Comparison of ENCODE assay signal across 18 cellular contexts in the genomic region with DNA sequence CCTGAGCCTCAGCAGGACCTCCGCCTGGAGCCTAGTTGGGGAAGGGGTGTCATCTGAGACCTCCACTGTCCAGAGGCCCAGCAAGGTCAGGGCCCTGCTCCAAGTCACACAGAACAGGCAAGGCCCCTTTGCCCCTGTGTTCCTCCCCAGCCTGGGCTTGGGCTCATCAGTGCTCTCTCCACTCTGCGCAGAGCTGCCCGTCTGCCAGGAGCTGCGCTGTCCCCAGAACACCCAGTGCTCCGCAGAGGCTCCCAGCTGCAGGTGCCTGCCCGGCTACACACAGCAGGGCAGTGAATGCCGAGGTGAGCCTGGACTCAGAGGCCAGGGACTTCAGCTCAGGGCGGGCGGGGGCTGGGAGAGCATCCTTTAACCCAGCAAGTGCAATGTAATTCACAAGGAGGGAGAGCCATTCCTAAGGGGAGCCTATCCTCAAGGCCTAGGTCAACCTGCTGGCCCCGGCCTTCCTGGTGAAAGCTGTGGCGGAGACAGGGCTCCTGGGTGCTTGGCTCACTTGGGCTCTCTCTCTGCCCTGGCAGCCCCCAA. TPM values are rescaled to one million over a fixed set of nuclear protein-coding genes. Genes with fewer than 3 reads are reported as not detected.
DNase-seq lines count a peak whose midpoint lies in the region; ATAC-seq and TF ChIP-seq lines count a peak whose summit lies in the region.
"Had no signal": no experiment of that assay in that cellular context is flagged by ENCODE, and none has a peak within 500 bp of the region (broad histone marks: within the 10 kb centered on the region; RNA-seq: fewer than 3 reads in every experiment).

No MANE protein-coding gene starts in this region.

- no peak overlapping the region for H3K27ac ChIP-seq in SK-N-SH (ENCODE audit: low read depth in 2 of 2, low read length in 1 of 2)
- H3K27ac ChIP-seq in HCT116 (ENCODE audit: low read depth, low read length), result no peak overlapping the region
- H3K27ac ChIP-seq in mammary epithelial cell (ENCODE audit: insufficient read depth, low read depth, low read length), result no peak overlapping the region
- H3K27ac ChIP-seq: GM23248 had no signal

- TF ChIP-seq POLR2A in HCT116 (IDR thresholded peaks at IDR 0.05; ENCODE audit: borderline replicate concordance, extremely low read depth, insufficient read depth, insufficient read length), result no peak

- 100% methylated on average over 1 of the region's 11 CpGs for WGBS in SK-N-SH (ENCODE audit: low lambda C conversion rate)
- 92% methylated on average over 2 of the region's 11 CpGs for WGBS in mammary epithelial cell (ENCODE audit: low coverage, missing lambda C conversion rate)

- H3K36me3 ChIP-seq in SK-N-SH (replicated peaks in 1 of 2; ENCODE audit: control insufficient read depth in 1 of 2, insufficient read depth in 2 of 2, low read length in 1 of 2) (no peaks in the 10 kb centered on the region), HCT116 (ENCODE audit: control insufficient read depth in 1 of 2, insufficient read depth in 2 of 2, low read length in 2 of 2) (no peaks in the 10 kb centered on the region), mammary epithelial cell (ENCODE audit: insufficient read depth, low read length) (no peaks in the 10 kb centered on the region)

- no peaks in the 10 kb centered on the region for H3K79me2 ChIP-seq in SK-N-SH (ENCODE audit: insufficient read depth)
- H3K79me2 ChIP-seq in HCT116 (ENCODE audit: insufficient read depth, low read length), result no peaks in the 10 kb centered on the region
- no peaks in the 10 kb centered on the region for H3K79me2 ChIP-seq in mammary epithelial cell (ENCODE audit: insufficient read depth, low read length)

- no peak overlapping the region for H3K4me3 Mint-ChIP-seq in WTC11
- H3K4me3 Mint-ChIP-seq: CD4-positive, CD25-positive, alpha-beta regulatory T cell had no signal

- peaks cover 2% of the 10 kb centered on the region; the same call in 1 of the 2 replicates for H3K4me1 Mint-ChIP-seq in WTC11
- H3K4me1 Mint-ChIP-seq: CD4-positive, CD25-positive, alpha-beta regulatory T cell; CD8-positive, alpha-beta memory T cell had no signal

- ATAC-seq in SK-N-SH treated with all-trans-retinoic acid at 6 μM for 48 hours (0 out of 3 replicates have a peak, but pooled peaks have one; percentile 9), HCT116 (peak; percentile 34; the same call in 1 of the 2 replicates), WTC11 (peak; percentile 14; the same call in 1 of the 2 replicates), GM19035 (IDR thresholded peaks at IDR 0.05; ENCODE audit: unreplicated experiment) (no peak)
- ATAC-seq: GM12878 had no signal

- no peak for TF ChIP-seq EP300 in SK-N-SH (IDR thresholded peaks at IDR 0.05; ENCODE audit: borderline replicate concordance in 1 of 2, low read depth in 1 of 2, low read length in 1 of 2)

- H3K4me3 ChIP-seq in SK-N-SH (ENCODE audit: low read depth in 2 of 2, low read length in 1 of 2) (no peak overlapping the region), HCT116 (replicated peaks in 1 of 2; ENCODE audit: low read depth in 1 of 2, low read length in 2 of 2) (no peak overlapping the region), mammary epithelial cell (replicated peaks in 1 of 3; ENCODE audit: insufficient read depth in 1 of 3, low read depth in 2 of 3, low read length in 3 of 3) (no peak overlapping the region)
- H3K4me3 ChIP-seq: GM12878, GM23248 had no signal

- H3F3A ChIP-seq in SK-N-SH (replicated peaks; ENCODE audit: insufficient read depth), result no peaks in the 10 kb centered on the region

- H3K4me2 ChIP-seq in SK-N-SH, result no peak overlapping the region
- H3K4me2 ChIP-seq in HCT116 (ENCODE audit: low read length), result no peak overlapping the region
- H3K4me2 ChIP-seq in mammary epithelial cell (ENCODE audit: insufficient read depth, low read depth, low read length), result no peak overlapping the region

- BruUV-seq in HCT116 (replicated peaks; lab: Mats Ljungman, UMichigan), result no TSS peak
- BruUV-seq in mammary epithelial cell (replicated peaks; lab: Mats Ljungman, UMichigan), result no TSS peak

- intact Hi-C loops in HCT116 (cut with micrococcal nuclease), result no loop called here
- intact Hi-C loops in posterior vena cava (cut with DNase I), result no loop called here
- intact Hi-C loops in mammary epithelial cell (cut with micrococcal nuclease), result no loop called here

- no peak overlapping the region for H3K9ac ChIP-seq in SK-N-SH
- H3K9ac ChIP-seq in HCT116 (ENCODE audit: low read length), result no peak overlapping the region
- no peak overlapping the region for H3K9ac ChIP-seq in mammary epithelial cell (ENCODE audit: insufficient read depth, low read length)
- H3K9ac ChIP-seq: GM23248 had no signal

- H3K4me1 ChIP-seq in SK-N-SH (ENCODE audit: control insufficient read depth in 1 of 2, insufficient read depth in 2 of 2, low read depth in 1 of 2, low read length in 1 of 2) (peaks cover 0 to 8% of the 10 kb centered on the region in 2 experiments; a peak in 1 of 4 replicates), HCT116 (ENCODE audit: control insufficient read depth in 1 of 2, insufficient read depth in 2 of 2, low read length in 2 of 2) (peaks cover 3 to 4% of the 10 kb centered on the region in 2 experiments; a peak in 2 of 4 replicates), mammary epithelial cell (ENCODE audit: insufficient read depth, low read length) (no peaks in the 10 kb centered on the region)

- DNase-seq in SK-N-SH (no peak), HCT116 (ENCODE audit: low read depth, low spot score) (no peak), WTC11 (ENCODE audit: low spot score) (no peak), posterior vena cava (ENCODE audit: low spot score) (no peak), mammary epithelial cell (no peak)
- DNase-seq: 8988T; C1 segment of cervical spinal cord; CD4-positive, CD25-positive, alpha-beta regulatory T cell; CD8-positive, alpha-beta memory T cell; DMS 273 treated with DMSO at 0.1 percent for 48 hours; DND-41; EL; GM23248 had no signal

- no peaks in the 10 kb centered on the region; the same call in 1 of the 2 replicates for H3K27me3 Mint-ChIP-seq in WTC11 (ENCODE audit: low read depth)
- H3K27me3 Mint-ChIP-seq: CD4-positive, CD25-positive, alpha-beta regulatory T cell; CD8-positive, alpha-beta memory T cell had no signal

- TF ChIP-seq RAD21 in SK-N-SH (IDR thresholded peaks at IDR 0.05; ENCODE audit: low read length), result no peak
- TF ChIP-seq RAD21 in HCT116 (IDR thresholded peaks at IDR 0.05; ENCODE audit: low read depth), result no peak

- POLR2A ChIA-PET in SK-N-SH (lab: Yijun Ruan, JAX), result interaction anchor here (0.6 kb wide), 1 partner anchor 112 kb away, joined by 4 read pairs; no protein-coding TSS in a partner anchor
- POLR2A ChIA-PET in HCT116 (lab: Charles Lee), result no interaction called here
- POLR2A ChIA-PET in WTC11 (lab: Charles Lee), result no interaction called here

- in situ Hi-C loops in mammary epithelial cell (cut with MboI; ENCODE audit: low sequenced_read_pairs in 2 of 2), result no loop called here

- RAD21 ChIA-PET in HCT116 (lab: Charles Lee; ENCODE audit: low non-redundant PET in 1 of 2, low total read pairs in 2 of 2, uncharacterized antibody in 2 of 2, unreplicated experiment in 2 of 2), result no interaction called here

- no peak overlapping the region for H2AFZ ChIP-seq in SK-N-SH (ENCODE audit: low read depth)
- H2AFZ ChIP-seq in HCT116 (ENCODE audit: low read depth, low read length, poor library complexity, severe bottlenecking), result no peak overlapping the region
- no peak overlapping the region for H2AFZ ChIP-seq in mammary epithelial cell (ENCODE audit: low read depth, low read length)
- H2AFZ ChIP-seq: GM23248 had no signal

- dilution Hi-C loops in mammary epithelial cell (cut with HindIII; ENCODE audit: low sequenced_read_pairs), result no loop called here

- CTCF ChIA-PET in SK-N-SH (lab: Yijun Ruan, JAX) (interaction anchor here (1.4 to 2.3 kb wide), 2 partner anchors 31 to 84 kb away, joined by 3 to 9 read pairs; no protein-coding TSS in a partner anchor), HCT116 (lab: Charles Lee) (no interaction called here), WTC11 (lab: Charles Lee) (interaction anchor here (0.5 to 1.6 kb wide), 3 partner anchors 9 to 118 kb away, joined by 3 to 5 read pairs (median 4); no protein-coding TSS in a partner anchor), mammary epithelial cell (lab: Charles Lee; ENCODE audit: low non-redundant PET) (no interaction called here)

- no peak for TF ChIP-seq CTCF in SK-N-SH (IDR thresholded peaks at IDR 0.05)
- TF ChIP-seq CTCF in HCT116 (IDR thresholded peaks at IDR 0.05 in 2 of 3, conservative IDR thresholded peaks at IDR 0.05 in 1 of 3; ENCODE audit: borderline replicate concordance in 1 of 3, insufficient read depth in 1 of 3, low read depth in 2 of 3, low read length in 2 of 3), result no peak
- TF ChIP-seq CTCF in WTC11 (IDR thresholded peaks at IDR 0.05), result no peak
- no peak for TF ChIP-seq CTCF in mammary epithelial cell (conservative IDR thresholded peaks at IDR 0.05 in 1 of 2, IDR thresholded peaks at IDR 0.05 in 1 of 2; ENCODE audit: extremely low read depth in 1 of 2, insufficient read depth in 1 of 2, low read depth in 1 of 2, low read length in 2 of 2)

- H3K9me3 Mint-ChIP-seq in WTC11, result no peaks in the 10 kb centered on the region
- H3K9me3 Mint-ChIP-seq: CD8-positive, alpha-beta memory T cell had no signal

- no peaks in the 10 kb centered on the region for H4K20me1 ChIP-seq in SK-N-SH (ENCODE audit: insufficient read depth)
- H4K20me1 ChIP-seq in HCT116 (ENCODE audit: insufficient read depth), result no peaks in the 10 kb centered on the region
- H4K20me1 ChIP-seq in mammary epithelial cell (ENCODE audit: insufficient read depth, low read length), result no peaks in the 10 kb centered on the region

- H3K9me3 ChIP-seq in SK-N-SH (no peaks in the 10 kb centered on the region), HCT116 (ENCODE audit: control insufficient read depth in 1 of 2, insufficient read depth in 1 of 2, low read depth in 1 of 2, low read length in 2 of 2) (no peaks in the 10 kb centered on the region), mammary epithelial cell (replicated peaks; ENCODE audit: insufficient read depth, low read length) (no peaks in the 10 kb centered on the region)

- H3K27me3 ChIP-seq in SK-N-SH (ENCODE audit: insufficient read depth), result no peaks in the 10 kb centered on the region
- H3K27me3 ChIP-seq in HCT116 (ENCODE audit: insufficient read depth, low read length), result no peaks in the 10 kb centered on the region
- H3K27me3 ChIP-seq in mammary epithelial cell (ENCODE audit: insufficient read depth, low read length), result no peaks in the 10 kb centered on the region

- no peak overlapping the region for H3K27ac Mint-ChIP-seq in WTC11
- H3K27ac Mint-ChIP-seq: CD4-positive, CD25-positive, alpha-beta regulatory T cell had no signal

- no peaks in the 10 kb centered on the region for H3K9me2 ChIP-seq in SK-N-SH
- H3K9me2 ChIP-seq in HCT116 (ENCODE audit: insufficient read depth), result no peaks in the 10 kb centered on the region

- no peaks in the 10 kb centered on the region for H3K36me3 Mint-ChIP-seq in WTC11
- H3K36me3 Mint-ChIP-seq: CD4-positive, CD25-positive, alpha-beta regulatory T cell; CD8-positive, alpha-beta memory T cell had no signal

RNA-seq across cellular contexts. Expression of gene STAB1, which starts 7.7 kb away (rescaled TPM):
- polyA plus RNA-seq in SK-N-SH (2012; rRNA removed), result 0.03 and 0.05 TPM in 2 replicates
- 0.01 TPM in 2 replicates for polyA plus RNA-seq in SK-N-SH (2012; cell fraction: cytosol; rRNA removed)
- polyA plus RNA-seq in SK-N-SH (2012; cell fraction: nucleus; rRNA removed), result 0.12 and 0.32 TPM in 2 replicates
- total RNA-seq in HCT116 (2021; ENCODE audit: unreplicated experiment), result 0.44 TPM
- polyA plus RNA-seq in HCT116 (2012), result 0.12 TPM in 1 of 2 replicates, not detected in the other
- total RNA-seq in WTC11 (2021), result 1.9 to 2.6 TPM (median 2.1 TPM) in 3 replicates
- total RNA-seq in posterior vena cava, result 100 to 1,000 TPM; 303 to 498 TPM
- under 1 TPM in 1 of 2 donors, not detected in 1; 0.17 TPM for total RNA-seq in mammary epithelial cell
- polyA plus RNA-seq in mammary epithelial cell, result 0.02 TPM
- polyA minus RNA-seq in mammary epithelial cell, result not detected
- total RNA-seq: G401, GM23248 had no signal
- polyA plus RNA-seq: CD4-positive, CD25-positive, alpha-beta regulatory T cell; GM12878; GM23248 had no signal

RNA-seq across cellular contexts. Expression of gene NT5DC2, which starts 30.8 kb away (rescaled TPM):
- polyA plus RNA-seq in SK-N-SH (2012; rRNA removed), result 93.9 and 113 TPM in 2 replicates
- 67.9 and 104 TPM in 2 replicates for polyA plus RNA-seq in SK-N-SH (2012; cell fraction: cytosol; rRNA removed)
- polyA plus RNA-seq in SK-N-SH (2012; cell fraction: nucleus; rRNA removed), result 140 and 176 TPM in 2 replicates
- 125 TPM for total RNA-seq in HCT116 (2021; ENCODE audit: unreplicated experiment)
- polyA plus RNA-seq in HCT116 (2012), result 111 and 112 TPM in 2 replicates
- total RNA-seq in WTC11 (2021), result 377 to 430 TPM (median 417 TPM) in 3 replicates
- total RNA-seq in posterior vena cava, result 10 to 100 TPM; 42.7 to 48.6 TPM
- 10 to 100 TPM; 36.7 to 73.0 TPM for total RNA-seq in mammary epithelial cell
- 88.7 TPM for polyA plus RNA-seq in mammary epithelial cell
- polyA minus RNA-seq in mammary epithelial cell, result 300 TPM

RNA-seq across cellular contexts. Expression of gene UQCC5, which starts 33.5 kb away (rescaled TPM):
- polyA plus RNA-seq in SK-N-SH (2012; rRNA removed) (43.8 and 124 TPM in 2 replicates), mammary epithelial cell (23.1 TPM)
- polyA plus RNA-seq in SK-N-SH (2012; cell fraction: cytosol; rRNA removed), result 66.8 and 89.4 TPM in 2 replicates
- polyA plus RNA-seq in SK-N-SH (2012; cell fraction: nucleus; rRNA removed), result 25.8 and 41.7 TPM in 2 replicates
- total RNA-seq in HCT116 (2021; ENCODE audit: unreplicated experiment) (14.1 TPM), WTC11 (2021) (30.0 to 37.8 TPM (median 36.4 TPM) in 3 replicates), posterior vena cava (10 to 100 TPM; 13.8 to 22.8 TPM), mammary epithelial cell (10 to 100 TPM in 1 of 2 donors, 1 to 10 TPM in 1; 1.8 to 27.7 TPM)
- polyA plus RNA-seq in HCT116 (2012), result 50.0 and 58.6 TPM in 2 replicates
- 3.2 TPM for polyA minus RNA-seq in mammary epithelial cell

RNA-seq across cellular contexts. Expression of gene NISCH, which starts 47.5 kb away (rescaled TPM):
- polyA plus RNA-seq in SK-N-SH (2012; rRNA removed) (77.5 and 95.1 TPM in 2 replicates), mammary epithelial cell (43.9 TPM)
- 18.6 and 26.5 TPM in 2 replicates for polyA plus RNA-seq in SK-N-SH (2012; cell fraction: cytosol; rRNA removed)
- 448 and 541 TPM in 2 replicates for polyA plus RNA-seq in SK-N-SH (2012; cell fraction: nucleus; rRNA removed)
- total RNA-seq in HCT116 (2021; ENCODE audit: unreplicated experiment) (72.8 TPM), WTC11 (2021) (83.7 to 86.3 TPM (median 85.0 TPM) in 3 replicates), posterior vena cava (10 to 100 TPM; 53.0 to 65.2 TPM), mammary epithelial cell (100 to 1,000 TPM in 1 of 2 donors, 10 to 100 TPM in 1; 79.7 to 123 TPM)
- 54.7 and 58.3 TPM in 2 replicates for polyA plus RNA-seq in HCT116 (2012)
- polyA minus RNA-seq in mammary epithelial cell, result 103 TPM

RNA-seq across cellular contexts. Expression of gene TNNC1, which starts 49.0 kb away (rescaled TPM):
- polyA plus RNA-seq in SK-N-SH (2012; rRNA removed) (2.6 and 3.0 TPM in 2 replicates), mammary epithelial cell (0.15 TPM)
- 3.3 and 3.6 TPM in 2 replicates for polyA plus RNA-seq in SK-N-SH (2012; cell fraction: cytosol; rRNA removed)
- polyA plus RNA-seq in SK-N-SH (2012; cell fraction: nucleus; rRNA removed), result 2.5 and 3.3 TPM in 2 replicates
- total RNA-seq in HCT116 (2021; ENCODE audit: unreplicated experiment) (2.2 TPM), WTC11 (2021) (4.3 to 5.7 TPM (median 5.6 TPM) in 3 replicates), posterior vena cava (1 to 10 TPM; 3.5 to 5.5 TPM), mammary epithelial cell (under 1 TPM; 0.33 to 0.85 TPM)
- 6.1 and 7.1 TPM in 2 replicates for polyA plus RNA-seq in HCT116 (2012)
- not detected for polyA minus RNA-seq in mammary epithelial cell
- total RNA-seq: A673, GM23248 had no signal
- polyA plus RNA-seq: CD8-positive, alpha-beta memory T cell; GM23248 had no signal

Comparison
In these comparisons a context has a peak if more than half of its experiments do, and no peak if none do; other contexts are left out.
1. RNA of gene STAB1, which starts 7.7 kb away (total RNA-seq): 303 to 498 TPM in posterior vena cava; 1.9 to 2.6 TPM in WTC11, 0.44 TPM in HCT116 (single experiment) and 0.17 TPM in mammary epithelial cell; every median in the first group is over 10 times any median in the second.
2. CTCF ChIA-PET loops: an anchor here in SK-N-SH (1.4 to 2.3 kb wide) and WTC11 (0.5 to 1.6 kb wide); none called in HCT116 and mammary epithelial cell.